Comparison of ENCODE assay signal across 8 cellular contexts in the genomic region with DNA sequence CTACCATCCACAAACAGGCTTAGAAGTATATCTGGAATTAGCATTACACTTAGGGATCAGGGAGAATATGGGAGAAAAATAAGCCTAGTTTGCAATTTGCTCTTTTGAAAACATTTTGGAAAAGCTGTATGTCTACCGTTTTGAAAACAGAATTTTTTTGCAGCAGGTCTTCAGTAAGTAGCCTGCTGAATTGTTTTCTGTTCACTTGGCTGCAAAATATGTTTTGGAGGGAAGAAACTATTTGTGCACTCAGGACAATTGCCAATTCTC. TPM values are rescaled to one million over a fixed set of nuclear protein-coding genes. Genes with fewer than 3 reads are reported as not detected.
DNase-seq lines count a peak whose midpoint lies in the region; ATAC-seq and TF ChIP-seq lines count a peak whose summit lies in the region.

No MANE protein-coding gene starts in this region.

- H3K27ac Mint-ChIP-seq in activated B cell treated with CpG ODN at 0.5 μM for 24 hours: peak overlapping the region; percentile 92

- H3K27me3 Mint-ChIP-seq in activated B cell treated with CpG ODN at 0.5 μM for 24 hours: no peaks in the 10 kb centered on the region

- H3K27ac ChIP-seq in gastroesophageal sphincter: peak overlapping the region; percentile 85 to 100 (median 91)
- H3K27ac ChIP-seq in stomach: peak overlapping the region; percentile 85 to 92 (median 89)

- H3K27me3 ChIP-seq in gastroesophageal sphincter (no peaks in the 10 kb centered on the region), stomach (no peaks in the 10 kb centered on the region)

- peaks cover 19% of the 10 kb centered on the region for H3K36me3 Mint-ChIP-seq in activated B cell treated with CpG ODN at 0.5 μM for 24 hours (ENCODE audit: low read depth)

- ATAC-seq in activated B cell treated with CpG ODN at 0.5 μM for 24 hours (ENCODE audit: low read depth): no peak
- ATAC-seq in gastroesophageal sphincter: no peak
- ATAC-seq in GM18519 (IDR thresholded peaks at IDR 0.05; ENCODE audit: low FRiP score, unreplicated experiment): no peak

- H3K4me1 ChIP-seq in gastroesophageal sphincter (peaks cover 17 to 47% (median 20%) of the 10 kb centered on the region in 3 donors), stomach (peaks cover 34 to 52% (median 42%) of the 10 kb centered on the region in 4 donors)

- peak; percentile 58 for DNase-seq in NCI-H526 treated with DMSO at 0.1 percent for 48 hours (lab: John Stamatoyannopoulos, UW)
- no peak for DNase-seq in NCI-H526 (lab: John Stamatoyannopoulos, UW)
- no peak for DNase-seq in activated B cell treated with CpG ODN at 0.5 μM for 24 hours
- DNase-seq in stomach: no peak
- DNase-seq in GOT3 (lab: John Stamatoyannopoulos, UW): no peak
- no peak for DNase-seq in stimulated activated CD4-positive, alpha-beta T cell treated with anti-CD3 and anti-CD28 coated beads, Interleukin-15, amount 100 ng/mL, for 24 hours

- WGBS in gastroesophageal sphincter (ENCODE audit: low coverage in 1 of 2), 2 donors: 0 to 14% methylated on average over 1 of the region's 1 CpG
- WGBS in stomach, 5 donors: 0 to 11% (median 5%) methylated on average over 1 of the region's 1 CpG

- TF ChIP-seq CTCF in activated B cell treated with CpG ODN at 0.5 μM for 24 hours (IDR thresholded peaks at IDR 0.05): no peak
- no peak for TF ChIP-seq CTCF in gastroesophageal sphincter (IDR thresholded peaks at IDR 0.05)
- no peak for TF ChIP-seq CTCF in stomach (IDR thresholded peaks at IDR 0.05)

- intact Hi-C loops in activated B cell treated with CpG ODN at 0.5 μM for 24 hours (cut with micrococcal nuclease) (loop anchor here (2.0 to 5.0 kb wide), 3 partner anchors 16 to 100 kb away; partner anchors contain the start of genes ILRUN and SNRPC), stomach (cut with DNase I; ENCODE audit: low total_unique reads) (no loop called here)

- H3K9me3 Mint-ChIP-seq in activated B cell treated with CpG ODN at 0.5 μM for 24 hours: no peaks in the 10 kb centered on the region

- no peak for TF ChIP-seq POLR2A in gastroesophageal sphincter (IDR thresholded peaks at IDR 0.05)
- TF ChIP-seq POLR2A in stomach (IDR thresholded peaks at IDR 0.05): no peak

- CTCF ChIA-PET in activated B cell treated with CpG ODN at 0.5 μM for 24 hours (lab: Charles Lee): no interaction called here

- TF ChIP-seq EP300 in gastroesophageal sphincter (IDR thresholded peaks at IDR 0.05) (no peak), stomach (IDR thresholded peaks at IDR 0.05) (no peak)

- H3K36me3 ChIP-seq in gastroesophageal sphincter: peaks cover 0 to 10% of the 10 kb centered on the region in 2 donors
- H3K36me3 ChIP-seq in stomach: peaks cover 0 to 16% (median 10%) of the 10 kb centered on the region in 4 donors

- POLR2A ChIA-PET in activated B cell treated with CpG ODN at 0.5 μM for 24 hours (lab: Charles Lee): interaction anchor here (0.9 to 6.3 kb wide), 9 partner anchors 8 to 420 kb away, joined by 3 to 87 read pairs (median 3); partner anchors contain the start of genes HMGA1, ILRUN and SNRPC

- peaks cover 60% of the 10 kb centered on the region for H3K4me1 Mint-ChIP-seq in activated B cell treated with CpG ODN at 0.5 μM for 24 hours

- H3K9me3 ChIP-seq in gastroesophageal sphincter (no peaks in the 10 kb centered on the region), stomach (no peaks in the 10 kb centered on the region)

- H3K4me3 ChIP-seq in gastroesophageal sphincter: peak overlapping the region; percentile 48 to 77
- H3K4me3 ChIP-seq in stomach: peak overlapping the region; percentile 31 to 42 (median 34)

- H3K4me3 Mint-ChIP-seq in activated B cell treated with CpG ODN at 0.5 μM for 24 hours: peak overlapping the region; percentile 74

RNA-seq across cellular contexts. Expression of gene ILRUN, which starts 39.6 kb away (rescaled TPM):
- total RNA-seq in activated B cell treated with CpG ODN at 0.5 μM for 24 hours (71.0 and 84.4 TPM in 2 replicates), gastroesophageal sphincter (100 to 1,000 TPM in 1 of 4 donors, 10 to 100 TPM in 3; 84.4 to 116 (median 96.6) TPM), stomach (10 to 100 TPM; 27.4 to 89.3 (median 45.2) TPM)
- 10 to 100 TPM; 27.0 to 44.7 (median 40.6) TPM for polyA plus RNA-seq in stomach
